Comparison of ENCODE assay signal across 18 cellular contexts in genomic region chr10:132033632-132034031, GRCh38. TPM values are rescaled to one million over a fixed set of nuclear protein-coding genes. Genes with fewer than 3 reads are reported as not detected.
DNase-seq lines count a peak whose midpoint lies in the region; TF ChIP-seq lines count a peak whose summit lies in the region.
"Had no signal": no experiment of that assay in that cellular context is flagged by ENCODE, and none has a peak within 500 bp of the region (broad histone marks: within the 10 kb centered on the region; RNA-seq: fewer than 3 reads in every experiment).

No MANE protein-coding gene starts in this region.

- H3K4me3 ChIP-seq in HEK293 (ENCODE audit: low read depth, low read length) = no peak overlapping the region
- H3K4me3 ChIP-seq in osteoblast (ENCODE audit: insufficient read depth, low read length) = no peak overlapping the region
- H3K4me3 ChIP-seq: A549; BLaER1 treated with 17β-estradiol and CSF1 and Interleukin-3, amounts not matched to agents 10 nM and 100 nM had no signal

- H2AFZ ChIP-seq in osteoblast (ENCODE audit: low read length) = no peak overlapping the region

- no peaks in the 10 kb centered on the region for H3K79me2 ChIP-seq in osteoblast (ENCODE audit: insufficient read depth, low read length)

- no peaks in the 10 kb centered on the region for H3K4me1 ChIP-seq in HEK293 (ENCODE audit: control insufficient read depth, insufficient read depth, low read length)
- H3K4me1 ChIP-seq in osteoblast (ENCODE audit: insufficient read depth, low read length) = no peaks in the 10 kb centered on the region

- DNase-seq in CD14-positive monocyte (ENCODE audit: low spot score) (peak; percentile 6), osteoblast (ENCODE audit: insufficient read length, low spot score, missing footprints) (peak; percentile 75), A172 (ENCODE audit: low spot score) (no peak), posterior vena cava (ENCODE audit: low spot score) (no peak), DMS 273 treated with DMSO at 0.1 percent for 48 hours (lab: John Stamatoyannopoulos, UW) (no peak)
- DNase-seq: 8988T; AML-193; CD4-positive, alpha-beta memory T cell; CD4-positive, CD25-positive, alpha-beta regulatory T cell; CD8-positive, alpha-beta memory T cell; COR-L47; DMS79 treated with DMSO at 0.1 percent for 48 hours; GF-D8 had no signal

- intact Hi-C loops in CD14-positive monocyte (cut with micrococcal nuclease) (no loop called here), posterior vena cava (cut with DNase I) (no loop called here)

- peaks cover 48% of the 10 kb centered on the region for H3K27me3 ChIP-seq in osteoblast (ENCODE audit: insufficient read depth, low read length)

- peaks cover 47 to 68% (median 51%) of the 10 kb centered on the region in 3 donors for H3K27me3 Mint-ChIP-seq in CD14-positive monocyte (ENCODE audit: low read depth in 3 of 3)

- no peaks in the 10 kb centered on the region for H3K4me1 Mint-ChIP-seq in CD14-positive monocyte

- H3K36me3 ChIP-seq in HEK293 (ENCODE audit: control insufficient read depth in 2 of 2, insufficient read depth in 1 of 2, low read length in 2 of 2) (no peaks in the 10 kb centered on the region), osteoblast (ENCODE audit: insufficient read depth, low read length) (no peaks in the 10 kb centered on the region)
- H3K36me3 ChIP-seq: BLaER1 treated with 17β-estradiol and CSF1 and Interleukin-3, amounts not matched to agents 10 nM and 100 nM had no signal

- no peaks in the 10 kb centered on the region for H3K9me3 ChIP-seq in HEK293 (ENCODE audit: control insufficient read depth, insufficient read depth, low read depth, low read length)
- H3K9me3 ChIP-seq in osteoblast (ENCODE audit: low read depth, low read length) = no peaks in the 10 kb centered on the region
- H3K9me3 ChIP-seq: A549; BLaER1 treated with 17β-estradiol and CSF1 and Interleukin-3, amounts not matched to agents 10 nM and 100 nM had no signal

- no peak overlapping the region for H3K27ac Mint-ChIP-seq in CD14-positive monocyte
- H3K27ac Mint-ChIP-seq: B cell; CD4-positive, alpha-beta memory T cell; CD4-positive, CD25-positive, alpha-beta regulatory T cell had no signal

- TF ChIP-seq CTCF in CD14-positive monocyte (IDR thresholded peaks at IDR 0.05) (no peak), HEK293 (tag by site-specific recombination; IDR thresholded peaks at IDR 0.05) (no peak), osteoblast (IDR thresholded peaks at IDR 0.05; ENCODE audit: extremely low read depth, low read depth, low read length) (no peak)

- H3K27ac ChIP-seq in HEK293 (ENCODE audit: extremely low read depth, low read depth, low read length) = no peak overlapping the region
- H3K27ac ChIP-seq in osteoblast (ENCODE audit: low read depth, low read length) = no peak overlapping the region
- H3K27ac ChIP-seq: A549; BLaER1 treated with 17β-estradiol and CSF1 and Interleukin-3, amounts not matched to agents 10 nM and 100 nM; C4-2B had no signal

- peak overlapping the region in 1 of 2 donors; percentile 26 for H3K4me3 Mint-ChIP-seq in CD14-positive monocyte
- H3K4me3 Mint-ChIP-seq: B cell had no signal

- H3K36me3 Mint-ChIP-seq in CD14-positive monocyte = peaks cover 0 to 2% of the 10 kb centered on the region in 2 donors
- H3K36me3 Mint-ChIP-seq: CD4-positive, alpha-beta memory T cell; CD4-positive, CD25-positive, alpha-beta regulatory T cell had no signal

- H3K9me3 Mint-ChIP-seq in CD14-positive monocyte = peaks cover 0 to 10% (median 2%) of the 10 kb centered on the region in 7 donors
- H3K9me3 Mint-ChIP-seq: CD4-positive, alpha-beta memory T cell; CD4-positive, CD25-positive, alpha-beta regulatory T cell; CD8-positive, alpha-beta memory T cell had no signal

- no peak overlapping the region for H3K4me2 ChIP-seq in osteoblast (ENCODE audit: insufficient read depth, low read length)
- H3K4me2 ChIP-seq: A549; BLaER1 treated with 17β-estradiol and CSF1 and Interleukin-3, amounts not matched to agents 10 nM and 100 nM had no signal

- H4K20me1 ChIP-seq in osteoblast (ENCODE audit: insufficient read depth, low read length) = no peaks in the 10 kb centered on the region

- POLR2A ChIA-PET in HEK293 (lab: Yijun Ruan, JAX) = no interaction called here

- CTCF ChIA-PET in HEK293 (lab: Yijun Ruan, JAX) = no interaction called here

TF ChIP-seq in HEK293, 187 proteins besides CTCF, POLR2A, EP300 and RAD21:
- TF ChIP-seq ZNF223 (tag by site-specific recombination; IDR thresholded peaks at IDR 0.05) (no peak), ZNF157 (tag by site-specific recombination; IDR thresholded peaks at IDR 0.05) (peak; percentile 96), KLF8 (tag by site-specific recombination; IDR thresholded peaks at IDR 0.05) (no peak), ATF2 (tag by site-specific recombination; IDR thresholded peaks at IDR 0.05; ENCODE audit: low read depth) (no peak), ZNF112 (tag by site-specific recombination; IDR thresholded peaks at IDR 0.05) (no peak), ZNF776 (tag by site-specific recombination; IDR thresholded peaks at IDR 0.05; ENCODE audit: borderline replicate concordance) (no peak)
- TF ChIP-seq, protein P1, sequence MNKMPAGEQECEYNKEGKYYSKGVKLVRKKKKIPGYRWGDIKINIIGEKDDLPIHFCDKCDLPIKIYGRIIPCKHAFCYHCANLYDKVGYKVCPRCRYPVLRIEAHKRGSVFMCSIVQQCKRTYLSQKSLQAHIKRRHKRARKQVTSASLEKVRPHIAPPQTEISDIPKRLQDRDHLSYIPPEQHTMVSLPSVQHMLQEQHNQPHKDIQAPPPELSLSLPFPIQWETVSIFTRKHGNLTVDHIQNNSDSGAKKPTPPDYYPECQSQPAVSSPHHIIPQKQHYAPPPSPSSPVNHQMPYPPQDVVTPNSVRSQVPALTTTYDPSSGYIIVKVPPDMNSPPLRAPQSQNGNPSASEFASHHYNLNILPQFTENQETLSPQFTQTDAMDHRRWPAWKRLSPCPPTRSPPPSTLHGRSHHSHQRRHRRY (tag by site-specific recombination; IDR thresholded peaks at IDR 0.05) = no peak
- TF ChIP-seq, protein P2, sequence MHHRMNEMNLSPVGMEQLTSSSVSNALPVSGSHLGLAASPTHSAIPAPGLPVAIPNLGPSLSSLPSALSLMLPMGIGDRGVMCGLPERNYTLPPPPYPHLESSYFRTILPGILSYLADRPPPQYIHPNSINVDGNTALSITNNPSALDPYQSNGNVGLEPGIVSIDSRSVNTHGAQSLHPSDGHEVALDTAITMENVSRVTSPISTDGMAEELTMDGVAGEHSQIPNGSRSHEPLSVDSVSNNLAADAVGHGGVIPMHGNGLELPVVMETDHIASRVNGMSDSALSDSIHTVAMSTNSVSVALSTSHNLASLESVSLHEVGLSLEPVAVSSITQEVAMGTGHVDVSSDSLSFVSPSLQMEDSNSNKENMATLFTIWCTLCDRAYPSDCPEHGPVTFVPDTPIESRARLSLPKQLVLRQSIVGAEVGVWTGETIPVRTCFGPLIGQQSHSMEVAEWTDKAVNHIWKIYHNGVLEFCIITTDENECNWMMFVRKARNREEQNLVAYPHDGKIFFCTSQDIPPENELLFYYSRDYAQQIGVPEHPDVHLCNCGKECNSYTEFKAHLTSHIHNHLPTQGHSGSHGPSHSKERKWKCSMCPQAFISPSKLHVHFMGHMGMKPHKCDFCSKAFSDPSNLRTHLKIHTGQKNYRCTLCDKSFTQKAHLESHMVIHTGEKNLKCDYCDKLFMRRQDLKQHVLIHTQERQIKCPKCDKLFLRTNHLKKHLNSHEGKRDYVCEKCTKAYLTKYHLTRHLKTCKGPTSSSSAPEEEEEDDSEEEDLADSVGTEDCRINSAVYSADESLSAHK (tag by site-specific recombination; IDR thresholded peaks at IDR 0.05) = no peak

RNA-seq across cellular contexts. Expression of gene JAKMIP3, which starts 32.1 kb away (rescaled TPM):
- polyA plus RNA-seq in CD14-positive monocyte = not detected
- total RNA-seq in osteoblast (0.29 and 0.36 TPM in 2 replicates), posterior vena cava (under 1 TPM; 0.60 to 0.62 TPM)
- total RNA-seq in A172 (2014; rRNA removed; shearing (Covaris generic)) = 0.26 and 0.64 TPM in 2 replicates
- polyA plus RNA-seq: CD4-positive, CD25-positive, alpha-beta regulatory T cell; CD8-positive, alpha-beta memory T cell had no signal

RNA-seq across cellular contexts. Expression of gene BNIP3, which starts 51.9 kb away (rescaled TPM):
- polyA plus RNA-seq in CD14-positive monocyte = 1 to 10 TPM; 4.6 to 7.2 TPM
- 53.0 and 112 TPM in 2 replicates for total RNA-seq in osteoblast
- 67.9 and 79.3 TPM in 2 replicates for total RNA-seq in A172 (2014; rRNA removed; shearing (Covaris generic))
- total RNA-seq in posterior vena cava = 10 to 100 TPM; 20.1 to 26.8 TPM

Comparison
In these comparisons a context has a peak if more than half of its experiments do, and no peak if none do; other contexts are left out.
1. DNase-seq: peak in CD14-positive monocyte (single experiment) and osteoblast (single experiment); none in A172 (single experiment), posterior vena cava (single experiment) and DMS 273 treated with DMSO at 0.1 percent for 48 hours (single experiment).